ENCODE assay signal across 14 cellular contexts in the genomic region with DNA sequence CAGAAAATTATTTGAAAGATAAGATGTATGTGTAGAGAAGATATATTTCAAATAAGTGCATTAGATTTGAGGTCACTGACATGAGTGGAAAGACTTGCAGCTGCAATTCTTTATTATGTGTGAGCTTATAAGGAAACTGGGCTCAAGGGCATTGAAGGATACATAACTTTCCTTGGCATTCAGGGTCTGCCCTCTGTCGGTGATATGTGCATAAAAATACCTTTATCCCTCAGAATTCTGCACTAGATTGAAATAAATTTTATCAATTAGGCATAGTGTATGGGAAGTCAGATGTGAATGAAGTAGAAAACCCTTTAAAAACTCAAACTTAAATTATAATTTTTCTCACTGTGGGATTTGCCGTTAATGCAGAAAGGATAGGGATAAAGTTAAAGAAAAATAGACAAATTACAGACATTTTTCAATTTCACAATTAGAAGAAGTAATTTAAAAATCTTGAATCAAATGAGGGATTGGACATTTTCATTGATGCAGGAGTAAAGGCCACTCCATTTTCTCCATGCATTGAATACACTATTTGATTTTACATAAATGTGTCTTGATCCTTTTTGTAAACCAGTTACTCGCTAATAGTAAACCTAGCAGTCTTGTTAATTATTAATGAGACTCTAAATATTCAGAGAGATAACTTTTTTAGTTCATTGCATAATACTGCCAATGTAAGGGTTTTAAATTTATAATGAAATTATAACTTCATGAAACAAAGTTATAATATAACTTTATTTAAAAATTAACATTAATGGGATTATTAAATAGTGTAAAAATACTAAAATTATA. TPM values are rescaled to one million over a fixed set of nuclear protein-coding genes. Genes with fewer than 3 reads are reported as not detected.
DNase-seq lines count a peak whose midpoint lies in the region; ATAC-seq and TF ChIP-seq lines count a peak whose summit lies in the region.
"Had no signal": no experiment of that assay in that cellular context is flagged by ENCODE, and none has a peak within 500 bp of the region (broad histone marks: within the 10 kb centered on the region; RNA-seq: fewer than 3 reads in every experiment).

No MANE protein-coding gene starts in this region.

- H3K4me1 ChIP-seq in breast epithelium (no peaks in the 10 kb centered on the region), RWPE2 (ENCODE audit: insufficient read depth, poor library complexity, severe bottlenecking) (no peaks in the 10 kb centered on the region), left lung (no peaks in the 10 kb centered on the region), upper lobe of left lung (no peaks in the 10 kb centered on the region)
- H3K4me1 ChIP-seq: vagina had no signal

- no peaks in the 10 kb centered on the region for H3K36me3 ChIP-seq in breast epithelium
- H3K36me3 ChIP-seq in RWPE2 (ENCODE audit: low read depth) = no peaks in the 10 kb centered on the region
- H3K36me3 ChIP-seq in left lung = no peaks in the 10 kb centered on the region
- H3K36me3 ChIP-seq in upper lobe of left lung = no peaks in the 10 kb centered on the region
- H3K36me3 ChIP-seq: vagina had no signal

- no peaks in the 10 kb centered on the region for H3K9me3 Mint-ChIP-seq in type B pancreatic cell

- TF ChIP-seq CTCF in breast epithelium (IDR thresholded peaks at IDR 0.05) (no peak), RWPE2 (IDR thresholded peaks at IDR 0.05; ENCODE audit: poor library complexity, severe bottlenecking) (peak; percentile 36), fibroblast of mammary gland (conservative IDR thresholded peaks at IDR 0.05; ENCODE audit: control insufficient read depth, insufficient read depth, low read depth, low read length) (peak; percentile 25), type B pancreatic cell (conservative IDR thresholded peaks at IDR 0.05) (peak; percentile 63), left lung (IDR thresholded peaks at IDR 0.05) (no peak), upper lobe of left lung (IDR thresholded peaks at IDR 0.05) (no peak)

- H3K27ac ChIP-seq in breast epithelium (no peak overlapping the region), RWPE2 (ENCODE audit: poor library complexity, severe bottlenecking) (no peak overlapping the region), left lung (no peak overlapping the region), upper lobe of left lung (no peak overlapping the region)
- H3K27ac ChIP-seq: vagina had no signal

- H3K4me1 Mint-ChIP-seq in type B pancreatic cell (ENCODE audit: unreplicated experiment) = no peaks in the 10 kb centered on the region
- H3K4me1 Mint-ChIP-seq: naive B cell had no signal

- DNase-seq in T47D (ENCODE audit: low read depth in 1 of 2, low spot score in 1 of 2) = peak; percentile 6 to 48
- no peak for DNase-seq in breast epithelium (ENCODE audit: low spot score in 2 of 2)
- no peak for DNase-seq in RWPE2 (ENCODE audit: low spot score)
- peak; percentile 22 for DNase-seq in fibroblast of mammary gland (ENCODE audit: low read depth)
- DNase-seq in type B pancreatic cell (ENCODE audit: extremely low spot score, unreplicated experiment) = no peak
- no peak for DNase-seq in left lung
- no peak for DNase-seq in stimulated activated naive CD8-positive, alpha-beta T cell treated with anti-CD3 and anti-CD28 coated beads, Interleukin-15, Interleukin-2, amounts not matched to agents 100 U/mL and 50 U/mL, for 24 hours
- DNase-seq in upper lobe of left lung = no peak
- DNase-seq: activated gamma-delta T cell treated with Interleukin-2 at 50 U/mL for 16 hours, C1 segment of cervical spinal cord, naive B cell, NCI-H524 had no signal

- H3K4me3 Mint-ChIP-seq in type B pancreatic cell = no peak overlapping the region
- H3K4me3 Mint-ChIP-seq: naive B cell had no signal

- ATAC-seq in RWPE2 (ENCODE audit: low read depth) (peak; percentile 41; the same call in 1 of the 3 replicates), left lung (no peak), upper lobe of left lung (ENCODE audit: low FRiP score in 2 of 2) (no peak)
- ATAC-seq in stimulated activated naive CD8-positive, alpha-beta T cell treated with anti-CD3 and anti-CD28 coated beads, Interleukin-15, Interleukin-2, amounts not matched to agents 100 U/mL and 50 U/mL, for 24 hours = no peak

- no peaks in the 10 kb centered on the region for H3K27me3 Mint-ChIP-seq in type B pancreatic cell

- 61 to 66% methylated on average over 3 of the region's 3 CpGs for WGBS in upper lobe of left lung, 2 donors

- H3K9me3 ChIP-seq in breast epithelium (no peaks in the 10 kb centered on the region), RWPE2 (ENCODE audit: severe bottlenecking) (no peaks in the 10 kb centered on the region), left lung (no peaks in the 10 kb centered on the region), upper lobe of left lung (no peaks in the 10 kb centered on the region)
- H3K9me3 ChIP-seq: vagina had no signal

- no peak overlapping the region for H3K4me3 ChIP-seq in breast epithelium
- no peak overlapping the region for H3K4me3 ChIP-seq in RWPE2 (ENCODE audit: severe bottlenecking)
- no peak overlapping the region for H3K4me3 ChIP-seq in fibroblast of mammary gland (ENCODE audit: control insufficient read depth, low read depth, low read length)
- H3K4me3 ChIP-seq in left lung = no peak overlapping the region
- no peak overlapping the region for H3K4me3 ChIP-seq in upper lobe of left lung
- H3K4me3 ChIP-seq: vagina had no signal

- H3K27me3 ChIP-seq in breast epithelium (no peaks in the 10 kb centered on the region), RWPE2 (ENCODE audit: insufficient read depth, poor library complexity, severe bottlenecking) (no peaks in the 10 kb centered on the region), left lung (no peaks in the 10 kb centered on the region), upper lobe of left lung (no peaks in the 10 kb centered on the region)
- H3K27me3 ChIP-seq: vagina had no signal

- TF ChIP-seq EP300 in upper lobe of left lung (IDR thresholded peaks at IDR 0.05) = no peak

- intact Hi-C loops in breast epithelium (cut with DNase I; ENCODE audit: low total_unique reads) (no loop called here), left lung (cut with DNase I) (no loop called here)

- TF ChIP-seq POLR2A in breast epithelium (IDR thresholded peaks at IDR 0.05) (no peak), upper lobe of left lung (IDR thresholded peaks at IDR 0.05) (no peak)

- H3K27ac Mint-ChIP-seq in type B pancreatic cell = no peak overlapping the region

- in situ Hi-C loops in T47D (cut with HindIII; ENCODE audit: low pct_unique_long_range_greater_than_20kb, low sequenced_read_pairs) = no loop called here

- no peaks in the 10 kb centered on the region for H3K36me3 Mint-ChIP-seq in type B pancreatic cell
- H3K36me3 Mint-ChIP-seq: naive B cell had no signal

RNA-seq across cellular contexts. Expression of gene ETNPPL, which starts 21.0 kb away (rescaled TPM):
- total RNA-seq in breast epithelium (not detected), type B pancreatic cell (ENCODE audit: low replicate concordance) (2.9 and 86.2 TPM in 2 replicates), left lung (not detected), upper lobe of left lung (not detected)
- total RNA-seq: glomerular endothelial cell, vagina had no signal

Comparison
In these comparisons a context has a peak if more than half of its experiments do, and no peak if none do; other contexts are left out.
1. DNase-seq: peak in T47D (2 of 2) and fibroblast of mammary gland (single experiment); none in breast epithelium (0 of 2), RWPE2 (single experiment), type B pancreatic cell (single experiment), left lung (0 of 2), stimulated activated naive CD8-positive, alpha-beta T cell treated with anti-CD3 and anti-CD28 coated beads, Interleukin-15, Interleukin-2, amounts not matched to agents 100 U/mL and 50 U/mL, for 24 hours (single experiment) and upper lobe of left lung (0 of 2).
2. CTCF ChIP-seq: peak in RWPE2 (single experiment), fibroblast of mammary gland (single experiment) and type B pancreatic cell (single experiment); none in breast epithelium (0 of 3), left lung (0 of 2) and upper lobe of left lung (0 of 6).